28 cellular contexts compared by ENCODE assay signal in genomic region chr12:103583008-103583407, GRCh38. TPM values are rescaled to one million over a fixed set of nuclear protein-coding genes. Genes with fewer than 3 reads are reported as not detected.
"Had no signal": no experiment of that assay in that cellular context is flagged by ENCODE, and none has a peak within 500 bp of the region (broad histone marks: within the 10 kb centered on the region; RNA-seq: fewer than 3 reads in every experiment).

No MANE protein-coding gene starts in this region.

- DNase-seq: activated CD4-positive, alpha-beta T cell treated with anti-CD3 and anti-CD28 coated beads, Interleukin-2, amount 50 U/mL, for 1 hour; activated CD4-positive, CD25-positive, alpha-beta regulatory T cell treated with anti-CD3 and anti-CD28 coated beads, Interleukin-2, amount 50 U/mL, for 72 hours; activated CD8-positive, alpha-beta memory T cell treated with anti-CD3 and anti-CD28 coated beads for 24 hours; activated CD8-positive, alpha-beta memory T cell treated with anti-CD3 and anti-CD28 coated beads, Interleukin-2, amount 50 U/mL, for 48 hours; activated effector memory CD4-positive, alpha-beta T cell treated with Interleukin-2 at 50 U/mL for 16 hours; activated naive CD4-positive, alpha-beta T cell treated with anti-CD3 and anti-CD28 coated beads, Interleukin-2, amount 10 ng/mL, durations not matched to agents 7 days and 5 days; activated naive CD8-positive, alpha-beta T cell treated with anti-CD3 and anti-CD28 coated beads, Interleukin-2, amount 50 U/mL, for 24 hours; activated T-cell treated with anti-CD3 and anti-CD28 coated beads, Interleukin-2, amount 50 U/mL, for 48 hours; aorta; effector memory CD8-positive, alpha-beta T cell; foreskin melanocyte; glutamatergic neuron; hypothalamus; kidney; left lung; occipital lobe; posterior cingulate gyrus; spleen; stimulated activated CD4-positive, alpha-beta T cell treated with anti-CD3 and anti-CD28 coated beads, Interleukin-4, amount 100 ng/mL, for 4 hours; stimulated activated naive CD4-positive, alpha-beta T cell; T-helper 2 cell had no signal

- H3K27ac ChIP-seq: epithelial cell of prostate, left lung, VCaP had no signal

- H3K4me1 ChIP-seq: left lung had no signal

- H3K9me3 ChIP-seq: left lung, spleen had no signal

- H3K4me3 ChIP-seq: left lung, spleen had no signal

- FAIRE-seq: kidney had no signal

- H3K36me3 ChIP-seq: left lung, spleen had no signal

RNA-seq across cellular contexts. Expression of gene STAB2, which starts 4.1 kb away (rescaled TPM):
- total RNA-seq: cerebellum, fibroblast of lung, mononuclear cell, occipital lobe, renal cortical epithelial cell had no signal
- polyA plus RNA-seq: aorta, fibroblast of lung, neural cell had no signal
